In the genomic region with DNA sequence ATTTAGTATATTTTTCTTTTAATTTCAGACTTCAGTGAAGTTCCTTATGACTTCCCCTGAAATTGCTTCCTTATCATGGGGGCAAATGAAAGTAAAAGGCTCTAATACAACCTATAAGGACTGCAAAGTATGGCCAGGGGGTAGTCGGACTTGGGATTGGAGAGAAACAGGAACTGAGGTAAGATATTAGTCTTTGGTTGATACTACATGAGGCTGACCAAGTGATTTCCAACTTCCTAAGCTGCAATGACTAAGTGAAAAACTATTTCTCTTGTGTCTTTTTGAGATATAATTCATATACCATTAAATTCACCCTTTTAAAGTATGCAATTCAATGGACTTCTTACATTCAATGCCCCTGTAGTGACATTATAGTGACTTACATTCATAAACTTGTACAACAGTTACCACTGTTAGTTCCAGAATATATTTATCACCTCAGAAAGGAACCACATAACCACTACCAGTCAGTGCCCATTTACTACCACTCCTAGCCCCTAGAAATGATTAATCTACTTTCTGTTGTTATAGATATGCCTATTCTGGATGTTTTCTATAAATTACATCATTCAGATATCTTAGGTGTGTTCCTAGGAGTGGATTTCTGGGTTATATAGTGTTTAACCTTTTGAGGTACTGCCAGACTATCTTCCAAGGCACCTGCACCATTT, we compare ENCODE assay signal across 21 cellular contexts. TPM values are rescaled to one million over a fixed set of nuclear protein-coding genes. Genes with fewer than 3 reads are reported as not detected.
DNase-seq lines count a peak whose midpoint lies in the region; ATAC-seq and TF ChIP-seq lines count a peak whose summit lies in the region.
"Had no signal": no experiment of that assay in that cellular context is flagged by ENCODE, and none has a peak within 500 bp of the region (broad histone marks: within the 10 kb centered on the region; RNA-seq: fewer than 3 reads in every experiment).

No MANE protein-coding gene starts in this region.

- intact Hi-C loops in CD14-positive monocyte (cut with micrococcal nuclease): no loop called here
- intact Hi-C loops in head of caudate nucleus (cut with DNase I): no loop called here

- peaks cover 0 to 2% (median 2%) of the 10 kb centered on the region in 3 donors for H3K27me3 Mint-ChIP-seq in CD14-positive monocyte (ENCODE audit: low read depth in 3 of 3)

- TF ChIP-seq CTCF in CD14-positive monocyte (IDR thresholded peaks at IDR 0.05): no peak

- H3K4me1 Mint-ChIP-seq in CD14-positive monocyte: peaks cover 16% of the 10 kb centered on the region

- no peaks in the 10 kb centered on the region for H3K9me3 ChIP-seq in adipocyte (ENCODE audit: control insufficient read depth, low read length)
- H3K9me3 ChIP-seq: mucosa of descending colon, sigmoid colon had no signal

- peaks cover 20 to 44% of the 10 kb centered on the region in 2 donors for H3K36me3 Mint-ChIP-seq in CD14-positive monocyte

- no peak for ATAC-seq in GM19395 (IDR thresholded peaks at IDR 0.05; ENCODE audit: unreplicated experiment)
- ATAC-seq: mucosa of descending colon, Panc1 had no signal

- DNase-seq in CD14-positive monocyte (ENCODE audit: low spot score) (no peak), M059J (ENCODE audit: low read depth) (peak; percentile 7), adipocyte (ENCODE audit: low read depth) (peak; percentile 14), kidney tubule cell (ENCODE audit: low spot score) (peak; percentile 52), head of caudate nucleus (no peak), ureter (ENCODE audit: low spot score) (no peak)
- no peak for DNase-seq in activated naive CD4-positive, alpha-beta T cell (lab: John Stamatoyannopoulos, UW)
- DNase-seq: activated CD4-positive, alpha-beta T cell treated with anti-CD3 and anti-CD28 coated beads, Interleukin-2, amount 50 U/mL, for 48 hours; central memory CD4-positive, alpha-beta T cell; COR-L47; effector memory CD4-positive, alpha-beta T cell; hypothalamus; mucosa of descending colon; NCI-H2029; NCI-H69; occipital lobe; sigmoid colon; stimulated activated CD4-positive, alpha-beta T cell treated with anti-CD3 and anti-CD28 coated beads, Interleukin-2, amount 100 ng/mL, for 24 hours; substantia nigra had no signal

- no peak overlapping the region for H3K4me3 Mint-ChIP-seq in CD14-positive monocyte

- H3K4me3 ChIP-seq in adipocyte (ENCODE audit: low read length): no peak overlapping the region
- H3K4me3 ChIP-seq: mucosa of descending colon, sigmoid colon had no signal

- peak overlapping the region in 4 of 7 donors; percentile 16 to 63 (median 46) for H3K27ac Mint-ChIP-seq in CD14-positive monocyte

- peaks cover 62% of the 10 kb centered on the region for H3K36me3 ChIP-seq in adipocyte (ENCODE audit: control insufficient read depth, insufficient read depth, low read length, severe bottlenecking)

- H3K9me3 Mint-ChIP-seq in CD14-positive monocyte: peaks cover 4 to 36% (median 19%) of the 10 kb centered on the region in 7 donors

- no peak overlapping the region for H3K9ac ChIP-seq in adipocyte (ENCODE audit: low read length)

- no peaks in the 10 kb centered on the region for H3K4me1 ChIP-seq in adipocyte (ENCODE audit: control insufficient read depth, insufficient read depth, low read length)
- H3K4me1 ChIP-seq: sigmoid colon had no signal

- H3K27me3 ChIP-seq in adipocyte (replicated peaks; ENCODE audit: control insufficient read depth, insufficient read depth, low read length): no peaks in the 10 kb centered on the region
- H3K27me3 ChIP-seq: sigmoid colon had no signal

RNA-seq across cellular contexts. Expression of a gene that starts 21.6 kb away (rescaled TPM):
- 10 to 100 TPM; 28.1 to 32.9 TPM for polyA plus RNA-seq in CD14-positive monocyte
- 18.3 and 28.8 TPM in 2 replicates for total RNA-seq in M059J (2014; rRNA removed; shearing (Covaris generic))
- 20.4 TPM for total RNA-seq in ureter

RNA-seq across cellular contexts. Expression of a gene that starts 22.1 kb away (rescaled TPM):
- 10 to 100 TPM in 1 of 2 donors, 1 to 10 TPM in 1; 8.3 to 14.8 TPM for polyA plus RNA-seq in CD14-positive monocyte
- total RNA-seq in M059J (2014; rRNA removed; shearing (Covaris generic)): 31.0 and 32.7 TPM in 2 replicates
- total RNA-seq in ureter: 70.3 TPM

Comparison
In these comparisons a context has a peak if more than half of its experiments do, and no peak if none do; other contexts are left out.
1. DNase-seq: peak in M059J (single experiment), adipocyte (single experiment) and kidney tubule cell (single experiment); none in CD14-positive monocyte (single experiment), activated naive CD4-positive, alpha-beta T cell (0 of 4), head of caudate nucleus (0 of 42) and ureter (single experiment).